ENCODE assay signal across 8 cellular contexts in the genomic region with DNA sequence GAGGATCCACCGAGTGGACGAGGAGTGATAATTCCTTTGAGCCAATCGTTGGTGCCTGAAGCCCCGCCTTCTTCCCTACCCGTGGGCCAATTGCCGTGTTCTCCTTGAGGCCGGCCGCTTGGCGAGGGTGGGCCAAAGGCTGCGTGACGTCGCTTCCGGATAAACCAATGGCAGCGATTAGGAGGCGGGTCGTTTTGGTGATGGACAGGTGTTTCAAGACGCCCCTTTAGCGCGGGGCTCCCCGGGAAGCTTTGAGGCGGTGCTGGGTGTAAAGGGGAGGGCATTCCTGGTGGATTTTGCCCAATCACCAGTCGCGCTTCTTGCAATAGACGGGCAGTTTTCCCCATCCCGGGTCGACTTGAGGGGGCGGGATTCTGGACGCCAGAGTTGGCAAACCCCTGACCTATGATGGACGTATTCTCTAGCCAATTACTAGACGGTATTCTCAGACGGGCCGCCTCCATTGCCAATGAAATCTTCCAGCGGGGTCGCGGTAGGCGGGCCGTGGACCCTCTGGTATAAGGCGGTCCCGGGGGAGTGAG. TPM values are rescaled to one million over a fixed set of nuclear protein-coding genes. Genes with fewer than 3 reads are reported as not detected.
DNase-seq lines count a peak whose midpoint lies in the region; ATAC-seq and TF ChIP-seq lines count a peak whose summit lies in the region.

No MANE protein-coding gene starts in this region.

- peaks cover 29% of the 10 kb centered on the region for H3K4me1 Mint-ChIP-seq in Calu3 (ENCODE audit: low read depth, unreplicated experiment)
- peaks cover 37 to 43% (median 41%) of the 10 kb centered on the region in 3 donors for H3K4me1 Mint-ChIP-seq in IgD-negative memory B cell

- peaks cover 71% of the 10 kb centered on the region for H3K36me3 Mint-ChIP-seq in Calu3 (ENCODE audit: insufficient read depth, unreplicated experiment)
- no peaks in the 10 kb centered on the region for H3K36me3 Mint-ChIP-seq in IgD-negative memory B cell

- intact Hi-C loops in Calu3 (cut with micrococcal nuclease; ENCODE audit: unreplicated experiment) (no loop called here), mucosa of descending colon (cut with DNase I, micrococcal nuclease) (no loop called here)

- H3K9me3 ChIP-seq in mucosa of descending colon: no peaks in the 10 kb centered on the region

- H3K4me3 Mint-ChIP-seq in Calu3 (ENCODE audit: low read depth, unreplicated experiment): peak overlapping the region; percentile 89
- peak overlapping the region; percentile 96 to 99 (median 98) for H3K4me3 Mint-ChIP-seq in IgD-negative memory B cell

- peak; percentile 68 for ATAC-seq in GM21576 (IDR thresholded peaks at IDR 0.05; ENCODE audit: unreplicated experiment)
- peak; percentile 83 for ATAC-seq in mucosa of descending colon

- no TSS peak for BruUV-seq in Calu3 (replicated peaks; lab: Mats Ljungman, UMichigan)

- H3K36me3 ChIP-seq in mucosa of descending colon (ENCODE audit: low read depth): peaks cover 6% of the 10 kb centered on the region

- peak overlapping the region; percentile 99 for H3K27ac Mint-ChIP-seq in Calu3 (ENCODE audit: unreplicated experiment)
- peak overlapping the region; percentile 97 to 99 (median 98) for H3K27ac Mint-ChIP-seq in IgD-negative memory B cell

- no peaks in the 10 kb centered on the region for H3K9me3 Mint-ChIP-seq in Calu3 (ENCODE audit: low read depth, unreplicated experiment)
- H3K9me3 Mint-ChIP-seq in IgD-negative memory B cell: no peaks in the 10 kb centered on the region

- CTCF ChIA-PET in Calu3 (lab: Charles Lee): interaction anchor here (0.6 to 4.2 kb wide), 8 partner anchors 10 to 130 kb away, joined by 3 to 22 read pairs (median 5); a partner anchor contains a TSS

- DNase-seq in Calu3 (peak; percentile 99), OCI-M1 (lab: John Stamatoyannopoulos, UW) (peak; percentile 100), epithelial cell of proximal tubule (ENCODE audit: low read depth) (peak; percentile 99), mucosa of descending colon (peak; percentile 99 to 100 (median 99))
- DNase-seq in activated T-cell treated with anti-CD3 and anti-CD28 coated beads, Interleukin-2, amount 50 U/mL, for 1 hour: peak; percentile 97
- peak; percentile 93 to 97 for DNase-seq in stimulated activated CD8-positive, alpha-beta memory T cell treated with anti-CD3 and anti-CD28 coated beads, Interleukin-4, amount 100 ng/mL, for 1 hour (ENCODE audit: low read depth in 2 of 2, low spot score in 1 of 2)

- H3K27me3 Mint-ChIP-seq in Calu3 (ENCODE audit: unreplicated experiment) (no peaks in the 10 kb centered on the region), IgD-negative memory B cell (no peaks in the 10 kb centered on the region)

- peaks cover 33% of the 10 kb centered on the region for H3K4me1 ChIP-seq in mucosa of descending colon (ENCODE audit: low read depth)

- H3K4me3 ChIP-seq in epithelial cell of proximal tubule (ENCODE audit: low read depth, low read length): peak overlapping the region; percentile 100
- H3K4me3 ChIP-seq in mucosa of descending colon: peak overlapping the region; percentile 88

- TF ChIP-seq CTCF in Calu3 (IDR thresholded peaks at IDR 0.05; ENCODE audit: unreplicated experiment) (no peak), epithelial cell of proximal tubule (conservative IDR thresholded peaks at IDR 0.05; ENCODE audit: low read depth, low read length) (no peak), mucosa of descending colon (IDR thresholded peaks at IDR 0.05) (no peak)

RNA-seq across cellular contexts. Expression of a gene that starts 0.3 kb away (rescaled TPM):
- total RNA-seq in Calu3 (2022) (350 and 369 TPM in 2 replicates), epithelial cell of proximal tubule (186 and 629 TPM in 2 replicates), mucosa of descending colon (100 to 1,000 TPM in 1 of 3 donors, 10 to 100 TPM in 2; 68.1 to 101 (median 94.8) TPM)
- 187 TPM for polyA plus RNA-seq in IgD-negative memory B cell

RNA-seq across cellular contexts. Expression of a gene that starts 11.0 kb away (rescaled TPM):
- total RNA-seq in Calu3 (2022): 66.5 and 70.8 TPM in 2 replicates
- polyA plus RNA-seq in IgD-negative memory B cell: 16.8 TPM
- total RNA-seq in epithelial cell of proximal tubule: 53.3 and 69.8 TPM in 2 replicates
- total RNA-seq in mucosa of descending colon: 10 to 100 TPM in 2 of 3 donors, 1 to 10 TPM in 1; 9.6 to 20.8 (median 16.3) TPM

RNA-seq across cellular contexts. Expression of a gene that starts 11.1 kb away (rescaled TPM):
- total RNA-seq in Calu3 (2022) (189 and 191 TPM in 2 replicates), epithelial cell of proximal tubule (73.8 and 78.3 TPM in 2 replicates), mucosa of descending colon (100 to 1,000 TPM in 1 of 3 donors, 10 to 100 TPM in 2; 76.1 to 119 (median 90.1) TPM)
- 66.0 TPM for polyA plus RNA-seq in IgD-negative memory B cell

RNA-seq across cellular contexts. Expression of a gene that starts 12.6 kb away (rescaled TPM):
- total RNA-seq in Calu3 (2022) (17.0 and 18.5 TPM in 2 replicates), epithelial cell of proximal tubule (1.9 and 2.8 TPM in 2 replicates), mucosa of descending colon (1 to 10 TPM in 2 of 3 donors, under 1 TPM in 1; 0.69 to 1.3 (median 1.2) TPM)
- polyA plus RNA-seq in IgD-negative memory B cell: 0.65 TPM

RNA-seq across cellular contexts. Expression of a gene that starts 14.2 kb away (rescaled TPM):
- 0.57 and 1.4 TPM in 2 replicates for total RNA-seq in Calu3 (2022)
- not detected for polyA plus RNA-seq in IgD-negative memory B cell
- total RNA-seq in epithelial cell of proximal tubule: 1.7 and 9.9 TPM in 2 replicates
- 1 to 10 TPM; 1.9 to 7.6 (median 2.2) TPM for total RNA-seq in mucosa of descending colon

Comparison
In these comparisons a context has a peak if more than half of its experiments do, and no peak if none do; other contexts are left out.
1. Peak in every context shown above with its lines: DNase-seq, ATAC-seq and H3K4me3 ChIP-seq.